In the genomic region with DNA sequence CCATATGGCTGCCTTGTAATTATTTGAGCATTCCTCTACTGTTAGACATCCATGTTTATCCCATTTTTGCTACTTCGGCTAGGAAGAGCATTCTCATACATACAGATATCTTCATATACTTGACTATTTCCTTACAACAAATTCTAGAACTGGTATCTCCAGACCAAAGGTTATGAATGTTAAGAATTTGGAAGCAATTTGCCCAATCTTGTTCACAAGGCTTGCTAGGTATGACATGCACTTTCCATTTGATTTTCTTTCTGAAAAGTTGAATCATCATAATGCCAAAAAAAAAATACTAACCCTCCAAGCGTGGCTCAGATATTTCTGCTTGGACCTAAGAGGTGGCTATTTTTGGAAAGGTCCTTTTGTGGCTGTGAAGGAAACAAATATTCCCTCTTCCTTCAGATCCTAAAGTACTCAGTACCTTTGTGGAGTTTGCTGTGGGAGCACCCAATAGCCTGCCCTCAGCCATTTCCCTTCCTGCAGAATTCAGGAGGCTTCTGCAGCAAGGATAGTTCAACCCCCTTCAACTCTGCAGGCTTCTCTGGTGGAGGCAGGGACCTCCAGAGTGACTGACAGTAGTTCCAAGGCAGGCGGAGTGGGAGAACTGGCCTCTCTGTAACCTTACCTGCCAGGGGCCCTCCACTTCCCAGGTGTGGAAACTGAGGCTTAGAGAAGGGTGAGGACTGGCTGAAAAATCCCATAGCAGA, we compare ENCODE assay signal across 19 cellular contexts. TPM values are rescaled to one million over a fixed set of nuclear protein-coding genes. Genes with fewer than 3 reads are reported as not detected.
DNase-seq lines count a peak whose midpoint lies in the region; ATAC-seq and TF ChIP-seq lines count a peak whose summit lies in the region.
"Had no signal": no experiment of that assay in that cellular context is flagged by ENCODE, and none has a peak within 500 bp of the region (broad histone marks: within the 10 kb centered on the region; RNA-seq: fewer than 3 reads in every experiment).

No MANE protein-coding gene starts in this region.

- no peak overlapping the region for H3K23ac ChIP-seq in trophoblast cell (ENCODE audit: low read length)

- H2AK5ac ChIP-seq in trophoblast cell (ENCODE audit: low read length): no peak overlapping the region

- no peaks in the 10 kb centered on the region for H3K79me1 ChIP-seq in trophoblast cell (ENCODE audit: low read length)

- no peaks in the 10 kb centered on the region for H3K79me2 ChIP-seq in trophoblast cell (ENCODE audit: control insufficient read depth, insufficient read depth, low read length, poor library complexity)

- DNase-seq in EH (ENCODE audit: low read depth) (peak; percentile 53), ascending aorta (ENCODE audit: low spot score in 2 of 2) (no peak), trophoblast cell (peak; percentile 59 to 94), thoracic aorta (ENCODE audit: low spot score) (no peak), NCI-H510A treated with DMSO at 0.1 percent for 48 hours (lab: John Stamatoyannopoulos, UW) (no peak), cerebellar nuclear complex (lab: John Stamatoyannopoulos, UW) (no peak), DMS79 (lab: John Stamatoyannopoulos, UW) (no peak)
- DNase-seq: AML-193; Caco-2; Calu3; CD4-positive, alpha-beta T cell; CD8-positive, alpha-beta T cell; DND-41; GF-D8 had no signal

- TF ChIP-seq CTCF in ascending aorta (IDR thresholded peaks at IDR 0.05) (no peak), thoracic aorta (IDR thresholded peaks at IDR 0.05) (no peak)

- H3K4me1 ChIP-seq in ascending aorta (peaks cover 0 to 5% of the 10 kb centered on the region in 2 donors), trophoblast cell (ENCODE audit: control insufficient read depth in 1 of 2, insufficient read depth in 2 of 2, low read length in 2 of 2) (no peaks in the 10 kb centered on the region), thoracic aorta (ENCODE audit: control insufficient read depth in 1 of 2, low read depth in 2 of 2) (peaks cover 0 to 15% of the 10 kb centered on the region in 2 donors)
- H3K4me1 ChIP-seq: A549 had no signal

- WGBS in trophoblast cell (ENCODE audit: extremely low coverage, insufficient coverage, insufficient read length): no CpG with 5 or more reads among the region's 3 CpGs

- H3K27ac ChIP-seq in ascending aorta (peak overlapping the region; percentile 32 to 36), trophoblast cell (ENCODE audit: low read depth, low read length) (no peak overlapping the region), thoracic aorta (peak overlapping the region in 1 of 2 donors; percentile 57)
- H3K27ac ChIP-seq: 22Rv1; A549; BLaER1 treated with 17β-estradiol and CSF1 and Interleukin-3, amounts not matched to agents 10 nM and 100 nM; C4-2B had no signal

- ATAC-seq in thoracic aorta (ENCODE audit: insufficient number of reproducible peaks, low FRiP score, low read depth) (peak; percentile 39), HG02981 (IDR thresholded peaks at IDR 0.05; ENCODE audit: unreplicated experiment) (no peak)
- ATAC-seq: A549; CD8-positive, alpha-beta T cell had no signal

- no peak overlapping the region for H4K12ac ChIP-seq in trophoblast cell (ENCODE audit: low read depth, low read length)

- no peak overlapping the region for H2BK120ac ChIP-seq in trophoblast cell (ENCODE audit: insufficient read depth, low read length, poor library complexity)

- intact Hi-C loops in ascending aorta (cut with DNase I): no loop called here

- H2BK12ac ChIP-seq in trophoblast cell (ENCODE audit: low read length): no peak overlapping the region

- no peak overlapping the region for H3K18ac ChIP-seq in trophoblast cell (ENCODE audit: low read length)

- H3K9me3 ChIP-seq in ascending aorta (peaks cover 0 to 7% of the 10 kb centered on the region in 2 donors), trophoblast cell (ENCODE audit: insufficient read depth, low read depth, low read length) (peaks cover 9% of the 10 kb centered on the region), thoracic aorta (no peaks in the 10 kb centered on the region)

- H3K4ac ChIP-seq in trophoblast cell (ENCODE audit: low read depth, low read length): no peak overlapping the region

- H2BK5ac ChIP-seq in trophoblast cell (ENCODE audit: low read depth, low read length, poor library complexity): no peak overlapping the region

- H3K36me3 ChIP-seq in ascending aorta: no peaks in the 10 kb centered on the region
- H3K36me3 ChIP-seq in trophoblast cell (ENCODE audit: control insufficient read depth in 1 of 2, insufficient read depth in 2 of 2, low read length in 2 of 2): no peaks in the 10 kb centered on the region
- no peaks in the 10 kb centered on the region for H3K36me3 ChIP-seq in thoracic aorta

- no peak overlapping the region for H3K14ac ChIP-seq in trophoblast cell (ENCODE audit: low read length)

- H3K4me3 ChIP-seq in ascending aorta: no peak overlapping the region
- no peak overlapping the region for H3K4me3 ChIP-seq in trophoblast cell (ENCODE audit: low read depth, low read length)
- H3K4me3 ChIP-seq in thoracic aorta: no peak overlapping the region
- H3K4me3 ChIP-seq: A549; BLaER1 treated with 17β-estradiol and CSF1 and Interleukin-3, amounts not matched to agents 10 nM and 100 nM had no signal

- no peak overlapping the region for H4K8ac ChIP-seq in trophoblast cell (ENCODE audit: low read depth, low read length)

- no peak overlapping the region for H3K9ac ChIP-seq in trophoblast cell (ENCODE audit: low read length)
- H3K9ac ChIP-seq: BLaER1 treated with 17β-estradiol and CSF1 and Interleukin-3, amounts not matched to agents 10 nM and 100 nM had no signal

- H3K4me2 ChIP-seq in trophoblast cell (ENCODE audit: low read length): no peak overlapping the region
- H3K4me2 ChIP-seq: A549; BLaER1 treated with 17β-estradiol and CSF1 and Interleukin-3, amounts not matched to agents 10 nM and 100 nM had no signal

- no peak overlapping the region for H2AFZ ChIP-seq in trophoblast cell (ENCODE audit: insufficient read depth, low read length, poor library complexity)

- H3K27me3 ChIP-seq in ascending aorta (no peaks in the 10 kb centered on the region), trophoblast cell (ENCODE audit: insufficient read depth, low read length) (no peaks in the 10 kb centered on the region), thoracic aorta (replicated peaks; ENCODE audit: insufficient read depth) (no peaks in the 10 kb centered on the region)

- H4K91ac ChIP-seq in trophoblast cell (ENCODE audit: low read depth, low read length): no peak overlapping the region

RNA-seq across cellular contexts. Expression of a gene that starts 22.0 kb away (rescaled TPM):
- total RNA-seq in ascending aorta (76.3 TPM), thoracic aorta (10 to 100 TPM; 61.1 to 75.3 TPM)
- 0.17 and 0.21 TPM in 2 replicates for polyA plus RNA-seq in trophoblast cell (2013)

RNA-seq across cellular contexts. Expression of a gene that starts 39.9 kb away (rescaled TPM):
- total RNA-seq in ascending aorta (14.2 TPM), thoracic aorta (10 to 100 TPM; 11.0 to 16.7 TPM)
- polyA plus RNA-seq in trophoblast cell (2013): 47.9 and 49.0 TPM in 2 replicates

RNA-seq across cellular contexts. Expression of a gene that starts 40.0 kb away (rescaled TPM):
- total RNA-seq in ascending aorta (52.0 TPM), thoracic aorta (10 to 100 TPM; 24.7 to 40.8 TPM)
- polyA plus RNA-seq in trophoblast cell (2013): 6.2 and 6.6 TPM in 2 replicates

Comparison
In these comparisons a context has a peak if more than half of its experiments do, and no peak if none do; other contexts are left out.
1. DNase-seq: peak in EH (single experiment) and trophoblast cell (2 of 2); none in ascending aorta (0 of 2), thoracic aorta (single experiment), NCI-H510A treated with DMSO at 0.1 percent for 48 hours (single experiment), cerebellar nuclear complex (0 of 2) and DMS79 (single experiment).